In genomic region chr2:38750011-38750792, GRCh38 we compare ENCODE assay signal across 8 cellular contexts. TPM values are rescaled to one million over a fixed set of nuclear protein-coding genes. Genes with fewer than 3 reads are reported as not detected.
A peak's percentile ranks its signal among the peaks of the same experiment; 100 is the strongest.
DNase-seq lines count a peak whose midpoint lies in the region; ATAC-seq and TF ChIP-seq lines count a peak whose summit lies in the region.

No MANE protein-coding gene starts in this region.

- 0 to 1% methylated on average over 42 to 51 of the region's 51 CpGs for WGBS in lung, 2 donors

- H3K4me1 ChIP-seq in CD8-positive, alpha-beta T cell (ENCODE audit: insufficient read depth, low read length), result peaks cover 63% of the 10 kb centered on the region
- peaks cover 3 to 12% of the 10 kb centered on the region in 2 donors for H3K4me1 ChIP-seq in lung (ENCODE audit: control insufficient read depth in 2 of 2, insufficient read depth in 2 of 2, low read length in 2 of 2)

- H3K4me1 Mint-ChIP-seq in CD8-positive, alpha-beta T cell (ENCODE audit: low read depth), result peaks cover 61% of the 10 kb centered on the region
- peaks cover 49% of the 10 kb centered on the region for H3K4me1 Mint-ChIP-seq in dendritic cell treated with granulocyte-macrophage colony-stimulating factor and Interleukin-4, amounts not matched to agents 40 ng/mL and 50 ng/mL, for 4 days (ENCODE audit: low read depth)

- peaks cover 58% of the 10 kb centered on the region for H3K36me3 Mint-ChIP-seq in CD8-positive, alpha-beta T cell
- peaks cover 63% of the 10 kb centered on the region for H3K36me3 Mint-ChIP-seq in dendritic cell treated with granulocyte-macrophage colony-stimulating factor and Interleukin-4, amounts not matched to agents 40 ng/mL and 50 ng/mL, for 4 days (ENCODE audit: low read depth)

- no peaks in the 10 kb centered on the region for H3K27me3 ChIP-seq in CD8-positive, alpha-beta T cell (ENCODE audit: insufficient read depth, low read length)
- H3K27me3 ChIP-seq in lung (ENCODE audit: control insufficient read depth, insufficient read depth), result no peaks in the 10 kb centered on the region

- intact Hi-C loops in CD8-positive, alpha-beta T cell (cut with DNase I, micrococcal nuclease), result loop anchor here (2.0 to 10.0 kb wide), 6 partner anchors 83 to 1783 kb away; partner anchors contain the start of genes ATL2 (in 1 of the 2), GALM (in 1 of the 2), RMDN2 (in 1 of the 2) and STRN (in 1 of the 2)
- intact Hi-C loops in dendritic cell treated with granulocyte-macrophage colony-stimulating factor and Interleukin-4, amounts not matched to agents 40 ng/mL and 50 ng/mL, for 4 days (cut with micrococcal nuclease), result loop anchor here (2.0 to 5.0 kb wide), 2 partner anchors 87 to 125 kb away; partner anchors contain the start of genes DHX57 and MORN2

- H3K9me3 Mint-ChIP-seq in CD8-positive, alpha-beta T cell, result no peaks in the 10 kb centered on the region
- no peaks in the 10 kb centered on the region for H3K9me3 Mint-ChIP-seq in dendritic cell treated with granulocyte-macrophage colony-stimulating factor and Interleukin-4, amounts not matched to agents 40 ng/mL and 50 ng/mL, for 4 days

- H3K9me3 ChIP-seq in CD8-positive, alpha-beta T cell (ENCODE audit: low read length), result no peaks in the 10 kb centered on the region
- H3K9me3 ChIP-seq in lung (ENCODE audit: control insufficient read depth in 2 of 2, insufficient read depth in 1 of 2, low read length in 1 of 2), result no peaks in the 10 kb centered on the region

- peaks cover 46% of the 10 kb centered on the region for H3K36me3 ChIP-seq in CD8-positive, alpha-beta T cell (ENCODE audit: insufficient read depth, low read length)
- peaks cover 11 to 33% of the 10 kb centered on the region in 2 donors for H3K36me3 ChIP-seq in lung (ENCODE audit: control insufficient read depth in 2 of 2, insufficient read depth in 2 of 2, low read length in 2 of 2)

- H3K27ac Mint-ChIP-seq in CD8-positive, alpha-beta T cell, result peak overlapping the region; percentile 98
- peak overlapping the region; percentile 98 for H3K27ac Mint-ChIP-seq in dendritic cell treated with granulocyte-macrophage colony-stimulating factor and Interleukin-4, amounts not matched to agents 40 ng/mL and 50 ng/mL, for 4 days

- H3K27me3 Mint-ChIP-seq in CD8-positive, alpha-beta T cell (ENCODE audit: low read depth), result no peaks in the 10 kb centered on the region
- no peaks in the 10 kb centered on the region for H3K27me3 Mint-ChIP-seq in dendritic cell treated with granulocyte-macrophage colony-stimulating factor and Interleukin-4, amounts not matched to agents 40 ng/mL and 50 ng/mL, for 4 days

- peak overlapping the region; percentile 96 for H3K27ac ChIP-seq in CD8-positive, alpha-beta T cell (ENCODE audit: low read depth, low read length)
- H3K27ac ChIP-seq in lung (ENCODE audit: low read depth in 1 of 2, low read length in 1 of 2), result peak overlapping the region; percentile 84 to 99

- CTCF ChIA-PET in CD8-positive, alpha-beta T cell (lab: Charles Lee), result interaction anchor here (1.7 to 2.4 kb wide), 3 partner anchors 8 to 169 kb away, joined by 7 to 12 read pairs (median 10); no protein-coding TSS in a partner anchor

- ATAC-seq in CD8-positive, alpha-beta T cell, result peak; percentile 22
- peak; percentile 51 for ATAC-seq in GM19397 (IDR thresholded peaks at IDR 0.05; ENCODE audit: unreplicated experiment)
- ATAC-seq in lung (ENCODE audit: insufficient read depth, low FRiP score), result peak; percentile 66

- DNase-seq in CD8-positive, alpha-beta T cell, result peak; percentile 17 to 73 (median 45)
- peak; percentile 50 for DNase-seq in HPDE6-E6E7 (ENCODE audit: extremely low spot score)
- DNase-seq in activated CD4-positive, alpha-beta T cell treated with anti-CD3 and anti-CD28 coated beads for 1 hour, result peak; percentile 25
- peak; percentile 49 for DNase-seq in lung (ENCODE audit: low spot score)
- DNase-seq in stimulated activated CD8-positive, alpha-beta memory T cell treated with anti-CD3 and anti-CD28 coated beads, Interleukin-12 subunit alpha, Interleukin-12 subunit beta, amount 100 ng/mL, for 24 hours (ENCODE audit: extremely low read depth), result peak; percentile 11
- no peak for DNase-seq in retina

- TF ChIP-seq CTCF in CD8-positive, alpha-beta T cell (IDR thresholded peaks at IDR 0.05), result no peak
- no peak for TF ChIP-seq CTCF in lung (IDR thresholded peaks at IDR 0.05; ENCODE audit: control extremely low read depth, extremely low read depth)

- peak overlapping the region; percentile 96 for H3K4me3 Mint-ChIP-seq in CD8-positive, alpha-beta T cell
- peak overlapping the region; percentile 94 for H3K4me3 Mint-ChIP-seq in dendritic cell treated with granulocyte-macrophage colony-stimulating factor and Interleukin-4, amounts not matched to agents 40 ng/mL and 50 ng/mL, for 4 days

- POLR2A ChIA-PET in CD8-positive, alpha-beta T cell (lab: Charles Lee), result interaction anchor here (0.7 to 3.1 kb wide), 29 partner anchors 9 to 1784 kb away, joined by 3 to 78 read pairs (median 7); partner anchors contain the start of genes DHX57, GALM, HNRNPLL and MORN2

- H3K4me3 ChIP-seq in CD8-positive, alpha-beta T cell (ENCODE audit: low read depth, low read length), result peak overlapping the region; percentile 92
- H3K4me3 ChIP-seq in lung, result peak overlapping the region; percentile 89

RNA-seq across cellular contexts. Expression of gene SRSF7, which starts 1.0 kb away (rescaled TPM):
- 100 to 1,000 TPM; 607 to 608 TPM for total RNA-seq in CD8-positive, alpha-beta T cell
- total RNA-seq in lung, result 100 to 1,000 TPM in 1 of 2 donors, 10 to 100 TPM in 1; 95.1 to 108 TPM
- 100 to 1,000 TPM; 151 to 155 TPM for polyA plus RNA-seq in lung

RNA-seq across cellular contexts. Expression of gene GEMIN6, which starts 27.8 kb away (rescaled TPM):
- total RNA-seq in CD8-positive, alpha-beta T cell, result 1 to 10 TPM; 2.3 TPM
- 10 to 100 TPM; 10.6 to 11.3 TPM for total RNA-seq in lung
- 10 to 100 TPM in 1 of 2 donors, 1 to 10 TPM in 1; 7.1 to 18.5 TPM for polyA plus RNA-seq in lung

Comparison
In these comparisons a context has a peak if more than half of its experiments do, and no peak if none do; other contexts are left out.
1. RNA of gene SRSF7, which starts 1.0 kb away (total RNA-seq): 607 to 608 TPM in CD8-positive, alpha-beta T cell; 95.1 to 108 TPM in lung; every median in the first group is over 4 times any median in the second.
2. Peak in every context shown above with its lines, with median percentiles within 50 percentile points of each other: ATAC-seq.